ENCODE assay signal across 1 cellular context in the genomic region with DNA sequence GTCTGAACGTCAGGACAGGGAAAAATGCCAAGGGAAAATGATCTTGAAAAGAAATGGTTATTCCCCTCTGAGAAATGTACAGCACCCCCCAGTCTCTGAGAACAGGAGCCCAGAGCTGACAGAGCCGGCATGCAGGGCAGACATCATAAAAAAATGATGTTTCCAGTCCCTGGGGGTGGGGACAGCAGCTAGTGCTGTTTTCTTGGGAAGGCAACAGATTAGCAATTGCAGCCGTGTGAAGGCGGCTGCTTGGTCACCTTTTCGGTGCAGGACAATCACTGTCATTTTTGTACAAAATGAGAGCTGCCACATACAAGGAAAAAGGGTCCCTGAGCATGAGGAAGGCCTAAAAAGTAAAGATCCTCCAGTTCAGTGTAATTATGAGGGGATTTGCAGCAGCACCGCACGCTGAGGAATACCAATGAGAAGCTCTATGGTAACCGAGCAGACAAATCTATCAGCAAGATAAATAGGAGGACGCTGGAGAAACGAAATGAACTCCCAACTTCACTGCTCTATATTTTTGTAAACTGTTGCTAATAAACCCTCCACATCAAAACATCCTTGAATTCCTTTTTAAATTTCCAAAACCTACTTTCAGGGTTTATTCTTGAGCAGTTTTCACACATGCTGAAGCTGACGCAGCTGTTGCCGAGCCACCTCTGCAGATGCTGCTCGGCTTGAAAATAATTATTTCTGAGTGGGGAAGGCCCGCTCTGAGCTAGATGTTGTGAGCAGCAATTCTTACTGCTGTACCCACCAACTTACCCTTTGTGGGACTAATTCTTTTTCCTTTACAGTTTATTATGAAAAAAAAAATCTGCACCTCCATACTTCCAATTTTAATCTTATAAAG.
TF ChIP-seq lines count a peak whose summit lies in the region.

No MANE protein-coding gene starts in this region.

TF ChIP-seq in K562, 482 proteins besides CTCF, POLR2A, EP300 and RAD21 (continued from another document):
- TF ChIP-seq PBX2 (CRISPR knock-in tag; IDR thresholded peaks at IDR 0.05; ENCODE audit: low read depth): no peak
- TF ChIP-seq PBX2 (tag; conservative IDR thresholded peaks at IDR 0.05; ENCODE audit: low read depth): 0 out of 2 replicates have a peak, but pooled peaks have one; percentile 16
- TF ChIP-seq ZNF511 (CRISPR knock-in tag; IDR thresholded peaks at IDR 0.05): no peak
